ENCODE assay signal across 16 cellular contexts in the genomic region with DNA sequence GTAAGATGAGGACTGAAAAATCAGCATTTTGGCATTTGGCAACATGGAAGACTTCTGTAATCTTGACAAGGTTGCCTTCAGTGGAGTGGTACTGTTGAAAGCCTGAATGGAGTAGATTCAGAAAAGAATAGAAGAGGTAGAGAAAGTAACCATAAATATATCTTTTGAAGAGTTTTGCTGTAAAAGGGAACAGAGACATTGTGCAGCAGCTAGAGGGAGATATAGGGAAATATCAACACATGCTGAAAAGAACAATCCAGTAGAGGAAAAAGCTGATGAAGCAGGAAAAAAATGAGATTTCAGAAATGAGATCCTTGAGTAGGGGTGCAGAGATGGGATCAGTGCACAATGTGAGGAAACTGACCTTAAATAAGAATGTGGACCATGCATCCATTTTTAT.
DNase-seq lines count a peak whose midpoint lies in the region; ATAC-seq, FAIRE-seq and TF ChIP-seq lines count a peak whose summit lies in the region.
"Had no signal": no experiment of that assay in that cellular context is flagged by ENCODE, and none has a peak within 500 bp of the region (broad histone marks: within the 10 kb centered on the region; RNA-seq: fewer than 3 reads in every experiment).

No MANE protein-coding gene starts in this region.

- H3K36me3 ChIP-seq in endothelial cell of umbilical vein (ENCODE audit: control insufficient read depth in 2 of 2, extremely low read depth in 1 of 2, insufficient read depth in 2 of 2, low read length in 2 of 2) (no peaks in the 10 kb centered on the region), osteoblast (ENCODE audit: insufficient read depth, low read length) (no peaks in the 10 kb centered on the region)
- H3K36me3 ChIP-seq: gastrocnemius medialis had no signal

- TF ChIP-seq CTCF in GM12864 (IDR thresholded peaks at IDR 0.05; ENCODE audit: low read depth, low read length, missing control alignments) (peak; percentile 11), endothelial cell of umbilical vein (IDR thresholded peaks at IDR 0.05; ENCODE audit: extremely low read depth in 1 of 2, insufficient read depth in 1 of 2, low read depth in 1 of 2, low read length in 2 of 2) (peak in 1 of 2 donors; percentile 13), osteoblast (IDR thresholded peaks at IDR 0.05; ENCODE audit: extremely low read depth, low read depth, low read length) (peak; percentile 45)

- no peaks in the 10 kb centered on the region for H3K9me3 Mint-ChIP-seq in activated CD4-positive, alpha-beta memory T cell treated with anti-CD3 and anti-CD28 coated beads, Interleukin-2, amount 10 ng/mL, durations not matched to agents 7 days and 5 days
- H3K9me3 Mint-ChIP-seq: central memory CD8-positive, alpha-beta T cell had no signal

- DNase-seq in GM12864 (ENCODE audit: low read depth), result no peak
- DNase-seq in OCI-M1 (lab: John Stamatoyannopoulos, UW), result peak; percentile 3
- peak; percentile 51 for DNase-seq in endothelial cell of umbilical vein (ENCODE audit: low read depth, low spot score)
- DNase-seq in osteoblast (ENCODE audit: insufficient read length, low spot score, missing footprints), result no peak
- no peak for DNase-seq in amniotic stem cell (lab: John Stamatoyannopoulos, UW)
- no peak for DNase-seq in cerebellar nuclear complex (lab: John Stamatoyannopoulos, UW)
- DNase-seq in activated CD4-positive, alpha-beta memory T cell treated with anti-CD3 and anti-CD28 coated beads, Interleukin-2, amount 10 ng/mL, durations not matched to agents 7 days and 5 days, result no peak
- DNase-seq: gastrocnemius medialis, NCI-H1105, NCI-H510A treated with DMSO at 0.1 percent for 48 hours, posterior cingulate gyrus, SJCRH30 had no signal

- no peak overlapping the region for H2AFZ ChIP-seq in endothelial cell of umbilical vein (ENCODE audit: low read depth, low read length)
- H2AFZ ChIP-seq in osteoblast (ENCODE audit: low read length), result no peak overlapping the region

- H3K79me2 ChIP-seq in endothelial cell of umbilical vein (ENCODE audit: control insufficient read depth, insufficient read depth, low read length), result no peaks in the 10 kb centered on the region
- no peaks in the 10 kb centered on the region for H3K79me2 ChIP-seq in osteoblast (ENCODE audit: insufficient read depth, low read length)

- H3K4me3 ChIP-seq in GM12864 (ENCODE audit: low read depth, low read length) (no peak overlapping the region), endothelial cell of umbilical vein (replicated peaks in 1 of 3; ENCODE audit: insufficient read depth in 1 of 3, low read depth in 1 of 3, low read length in 3 of 3) (no peak overlapping the region), osteoblast (ENCODE audit: insufficient read depth, low read length) (no peak overlapping the region)
- H3K4me3 ChIP-seq: gastrocnemius medialis, lung, SJCRH30 had no signal

- H3K4me1 ChIP-seq in endothelial cell of umbilical vein (ENCODE audit: control insufficient read depth, extremely low read depth, insufficient read depth, low read length) (peaks cover 5% of the 10 kb centered on the region), osteoblast (ENCODE audit: insufficient read depth, low read length) (no peaks in the 10 kb centered on the region)
- H3K4me1 ChIP-seq: gastrocnemius medialis, SJCRH30 had no signal

- H3K27ac ChIP-seq in endothelial cell of umbilical vein (ENCODE audit: insufficient read depth, low read depth, low read length) (no peak overlapping the region), osteoblast (ENCODE audit: low read depth, low read length) (no peak overlapping the region)
- H3K27ac ChIP-seq: gastrocnemius medialis, HL-60, SJCRH30 had no signal

- no peak for ATAC-seq in HG03521 (IDR thresholded peaks at IDR 0.05; ENCODE audit: unreplicated experiment)
- ATAC-seq: gastrocnemius medialis had no signal

- BruUV-seq in endothelial cell of umbilical vein (replicated peaks; lab: Mats Ljungman, UMichigan), result no TSS peak

- POLR2A ChIA-PET in endothelial cell of umbilical vein (lab: Charles Lee), result no interaction called here
- POLR2A ChIA-PET in activated CD4-positive, alpha-beta memory T cell treated with anti-CD3 and anti-CD28 coated beads, Interleukin-2, amount 10 ng/mL, durations not matched to agents 7 days and 5 days (lab: Charles Lee), result no interaction called here

- intact Hi-C loops in endothelial cell of umbilical vein (cut with micrococcal nuclease), result loop anchor here (1.0 to 2.0 kb wide), 5 partner anchors 76 to 194 kb away; no protein-coding TSS in a partner anchor

- no peaks in the 10 kb centered on the region for H3K36me3 Mint-ChIP-seq in activated CD4-positive, alpha-beta memory T cell treated with anti-CD3 and anti-CD28 coated beads, Interleukin-2, amount 10 ng/mL, durations not matched to agents 7 days and 5 days (ENCODE audit: low read depth)

- no peak overlapping the region for H3K27ac Mint-ChIP-seq in activated CD4-positive, alpha-beta memory T cell treated with anti-CD3 and anti-CD28 coated beads, Interleukin-2, amount 10 ng/mL, durations not matched to agents 7 days and 5 days

- H3K9me3 ChIP-seq in endothelial cell of umbilical vein (replicated peaks; ENCODE audit: control insufficient read depth, insufficient read depth, low read length), result no peaks in the 10 kb centered on the region
- no peaks in the 10 kb centered on the region for H3K9me3 ChIP-seq in osteoblast (ENCODE audit: low read depth, low read length)
- H3K9me3 ChIP-seq: gastrocnemius medialis, SJCRH30 had no signal

- CTCF ChIA-PET in endothelial cell of umbilical vein (lab: Charles Lee), result interaction anchor here (0.6 to 4.0 kb wide), 21 partner anchors 9 to 205 kb away, joined by 3 to 88 read pairs (median 4); no protein-coding TSS in a partner anchor
- CTCF ChIA-PET in activated CD4-positive, alpha-beta memory T cell treated with anti-CD3 and anti-CD28 coated beads, Interleukin-2, amount 10 ng/mL, durations not matched to agents 7 days and 5 days (lab: Charles Lee), result interaction anchor here (2.0 kb wide), 1 partner anchor 187 kb away, joined by 11 read pairs; no protein-coding TSS in a partner anchor

- peaks cover 44% of the 10 kb centered on the region for H3K27me3 Mint-ChIP-seq in activated CD4-positive, alpha-beta memory T cell treated with anti-CD3 and anti-CD28 coated beads, Interleukin-2, amount 10 ng/mL, durations not matched to agents 7 days and 5 days

- peaks cover 19% of the 10 kb centered on the region for H3K4me1 Mint-ChIP-seq in activated CD4-positive, alpha-beta memory T cell treated with anti-CD3 and anti-CD28 coated beads, Interleukin-2, amount 10 ng/mL, durations not matched to agents 7 days and 5 days
- H3K4me1 Mint-ChIP-seq: central memory CD8-positive, alpha-beta T cell had no signal

- no peak overlapping the region for H3K4me3 Mint-ChIP-seq in activated CD4-positive, alpha-beta memory T cell treated with anti-CD3 and anti-CD28 coated beads, Interleukin-2, amount 10 ng/mL, durations not matched to agents 7 days and 5 days
- H3K4me3 Mint-ChIP-seq: central memory CD8-positive, alpha-beta T cell had no signal

- FAIRE-seq in endothelial cell of umbilical vein (lab: Jason Lieb, UNC), result peak; percentile 33

- no peaks in the 10 kb centered on the region for H3K9me1 ChIP-seq in endothelial cell of umbilical vein (replicated peaks; ENCODE audit: control insufficient read depth, extremely low read depth, insufficient read depth, low read length)

- H3K4me2 ChIP-seq in endothelial cell of umbilical vein (ENCODE audit: insufficient read depth, low read length) (no peak overlapping the region), osteoblast (ENCODE audit: insufficient read depth, low read length) (no peak overlapping the region)

- H3K9ac ChIP-seq in endothelial cell of umbilical vein (replicated peaks; ENCODE audit: extremely low read depth, insufficient read depth, low read length), result no peak overlapping the region

- no peaks in the 10 kb centered on the region for H3K27me3 ChIP-seq in endothelial cell of umbilical vein (ENCODE audit: control insufficient read depth in 2 of 2, insufficient read depth in 2 of 2, low read length in 2 of 2)
- no peaks in the 10 kb centered on the region for H3K27me3 ChIP-seq in osteoblast (ENCODE audit: insufficient read depth, low read length)
- H3K27me3 ChIP-seq: gastrocnemius medialis had no signal

- no peaks in the 10 kb centered on the region for H4K20me1 ChIP-seq in endothelial cell of umbilical vein (replicated peaks; ENCODE audit: control insufficient read depth, extremely low read depth, insufficient read depth, low read length)
- no peaks in the 10 kb centered on the region for H4K20me1 ChIP-seq in osteoblast (ENCODE audit: insufficient read depth, low read length)

- no peak for TF ChIP-seq POLR2A in endothelial cell of umbilical vein (IDR thresholded peaks at IDR 0.05; ENCODE audit: low read depth, low read length)

- dilution Hi-C loops in endothelial cell of umbilical vein (cut with MboI; ENCODE audit: extremely low pct_ligation_motif_present, low sequenced_read_pairs), result no loop called here

TF ChIP-seq in endothelial cell of umbilical vein, 7 proteins besides CTCF, POLR2A, EP300 and RAD21:
- no peak for TF ChIP-seq GATA2 (IDR thresholded peaks at IDR 0.05; ENCODE audit: insufficient read depth, insufficient read length, low read depth, low read length)
TF ChIP-seq in endothelial cell of umbilical vein: peak in this region for 0.

Comparison
In these comparisons a context has a peak if more than half of its experiments do, and no peak if none do; other contexts are left out.
1. DNase-seq: peak in OCI-M1 (single experiment) and endothelial cell of umbilical vein (single experiment); none in GM12864 (single experiment), osteoblast (single experiment), amniotic stem cell (single experiment), cerebellar nuclear complex (0 of 2) and activated CD4-positive, alpha-beta memory T cell treated with anti-CD3 and anti-CD28 coated beads, Interleukin-2, amount 10 ng/mL, durations not matched to agents 7 days and 5 days (single experiment).